Comparison of ENCODE assay signal across 9 cellular contexts in genomic region chr7:21253740-21254687, GRCh38.
DNase-seq lines count a peak whose midpoint lies in the region; ATAC-seq and TF ChIP-seq lines count a peak whose summit lies in the region.
"Had no signal": no experiment of that assay in that cellular context is flagged by ENCODE, and none has a peak within 500 bp of the region (broad histone marks: within the 10 kb centered on the region; RNA-seq: fewer than 3 reads in every experiment).

No MANE protein-coding gene starts in this region.

- H3K4me3 Mint-ChIP-seq in activated CD4-positive, alpha-beta T cell treated with anti-CD3 and anti-CD28 coated beads, Interleukin-2, amount 10 ng/mL, durations not matched to agents 7 days and 5 days = peak overlapping the region; percentile 64
- no peak overlapping the region for H3K4me3 Mint-ChIP-seq in natural killer cell treated with Interleukin-12 subunit alpha and Interleukin-12 subunit beta and Interleukin-15 and Interleukin-18, amount 100 ng/mL, for 72 hours
- H3K4me3 Mint-ChIP-seq: central memory CD8-positive, alpha-beta T cell had no signal

- peaks cover 74% of the 10 kb centered on the region for H3K27me3 Mint-ChIP-seq in activated CD4-positive, alpha-beta T cell treated with anti-CD3 and anti-CD28 coated beads, Interleukin-2, amount 10 ng/mL, durations not matched to agents 7 days and 5 days
- H3K27me3 Mint-ChIP-seq in natural killer cell treated with Interleukin-12 subunit alpha and Interleukin-12 subunit beta and Interleukin-15 and Interleukin-18, amount 100 ng/mL, for 72 hours = peaks cover 29 to 59% of the 10 kb centered on the region in 2 donors

- DNase-seq in DND-41 (peak; percentile 21), NCI-H2227 treated with DMSO at 0.1 percent for 48 hours (lab: John Stamatoyannopoulos, UW) (peak; percentile 95), epithelial cell of proximal tubule (ENCODE audit: low read depth) (peak; percentile 26)
- peak; percentile 60 for DNase-seq in activated CD4-positive, alpha-beta T cell treated with anti-CD3 and anti-CD28 coated beads, Interleukin-2, amount 10 ng/mL, durations not matched to agents 7 days and 5 days
- DNase-seq in natural killer cell treated with Interleukin-12 subunit alpha and Interleukin-12 subunit beta and Interleukin-15 and Interleukin-18, amount 100 ng/mL, for 72 hours (ENCODE audit: low spot score) = peak; percentile 65

- no peaks in the 10 kb centered on the region for H3K9me3 ChIP-seq in DND-41 (ENCODE audit: insufficient read depth, low read length, severe bottlenecking)

- no peak overlapping the region for H2AFZ ChIP-seq in DND-41 (ENCODE audit: low read depth, low read length)

- no peaks in the 10 kb centered on the region for H3K36me3 ChIP-seq in DND-41 (ENCODE audit: insufficient read depth, low read length)

- no peaks in the 10 kb centered on the region for H3K4me1 ChIP-seq in DND-41 (ENCODE audit: insufficient read depth, low read length)

- H3K27me3 ChIP-seq in DND-41 (ENCODE audit: insufficient read depth, low read length, poor library complexity) = peaks cover 19% of the 10 kb centered on the region

- POLR2A ChIA-PET in activated CD4-positive, alpha-beta T cell treated with anti-CD3 and anti-CD28 coated beads, Interleukin-2, amount 10 ng/mL, durations not matched to agents 7 days and 5 days (lab: Charles Lee) = no interaction called here

- H3K4me3 ChIP-seq in DND-41 (ENCODE audit: low read depth in 1 of 2, low read length in 2 of 2) (no peak overlapping the region), epithelial cell of proximal tubule (ENCODE audit: low read depth, low read length) (no peak overlapping the region)

- ATAC-seq in DND-41 (ENCODE audit: insufficient read depth, low read depth) (peak; percentile 66; the same call in 2 of the 3 replicates), HG02798 (IDR thresholded peaks at IDR 0.05; ENCODE audit: poor library complexity, unreplicated experiment) (peak; percentile 64), GM18870 (IDR thresholded peaks at IDR 0.05; ENCODE audit: unreplicated experiment) (no peak), GM21737 (IDR thresholded peaks at IDR 0.05; ENCODE audit: unreplicated experiment) (no peak)
- peak in 1 of 2 donors; percentile 65 for ATAC-seq in natural killer cell treated with Interleukin-12 subunit alpha and Interleukin-12 subunit beta and Interleukin-15 and Interleukin-18, amount 100 ng/mL, for 72 hours

- H3K9me3 Mint-ChIP-seq in activated CD4-positive, alpha-beta T cell treated with anti-CD3 and anti-CD28 coated beads, Interleukin-2, amount 10 ng/mL, durations not matched to agents 7 days and 5 days = peaks cover 3% of the 10 kb centered on the region
- H3K9me3 Mint-ChIP-seq in natural killer cell treated with Interleukin-12 subunit alpha and Interleukin-12 subunit beta and Interleukin-15 and Interleukin-18, amount 100 ng/mL, for 72 hours = no peaks in the 10 kb centered on the region
- H3K9me3 Mint-ChIP-seq: central memory CD8-positive, alpha-beta T cell had no signal

- H4K20me1 ChIP-seq in DND-41 (ENCODE audit: insufficient read depth, low read length) = no peaks in the 10 kb centered on the region

- TF ChIP-seq CTCF in DND-41 (IDR thresholded peaks at IDR 0.05; ENCODE audit: borderline replicate concordance, extremely low read depth, low read length, poor library complexity, severe bottlenecking) (peak; percentile 64), epithelial cell of proximal tubule (conservative IDR thresholded peaks at IDR 0.05; ENCODE audit: low read depth, low read length) (peak; percentile 88)

- H3K4me2 ChIP-seq in DND-41 (ENCODE audit: insufficient read depth, low read length) = no peak overlapping the region

- no peak overlapping the region for H3K9ac ChIP-seq in DND-41 (ENCODE audit: low read depth, low read length)

- peaks cover 18% of the 10 kb centered on the region for H3K4me1 Mint-ChIP-seq in activated CD4-positive, alpha-beta T cell treated with anti-CD3 and anti-CD28 coated beads, Interleukin-2, amount 10 ng/mL, durations not matched to agents 7 days and 5 days
- H3K4me1 Mint-ChIP-seq in natural killer cell treated with Interleukin-12 subunit alpha and Interleukin-12 subunit beta and Interleukin-15 and Interleukin-18, amount 100 ng/mL, for 72 hours (ENCODE audit: low read depth in 2 of 2) = no peaks in the 10 kb centered on the region
- H3K4me1 Mint-ChIP-seq: central memory CD8-positive, alpha-beta T cell had no signal

- H3K36me3 Mint-ChIP-seq in activated CD4-positive, alpha-beta T cell treated with anti-CD3 and anti-CD28 coated beads, Interleukin-2, amount 10 ng/mL, durations not matched to agents 7 days and 5 days (ENCODE audit: low read depth) = peaks cover 2% of the 10 kb centered on the region
- H3K36me3 Mint-ChIP-seq in natural killer cell treated with Interleukin-12 subunit alpha and Interleukin-12 subunit beta and Interleukin-15 and Interleukin-18, amount 100 ng/mL, for 72 hours = no peaks in the 10 kb centered on the region

- CTCF ChIA-PET in activated CD4-positive, alpha-beta T cell treated with anti-CD3 and anti-CD28 coated beads, Interleukin-2, amount 10 ng/mL, durations not matched to agents 7 days and 5 days (lab: Charles Lee) = interaction anchor here (0.6 to 1.9 kb wide), 7 partner anchors 10 to 829 kb away, joined by 3 to 5 read pairs (median 3); no protein-coding TSS in a partner anchor

- no peak overlapping the region for H3K27ac ChIP-seq in DND-41 (ENCODE audit: low read length)

- H3K27ac Mint-ChIP-seq in activated CD4-positive, alpha-beta T cell treated with anti-CD3 and anti-CD28 coated beads, Interleukin-2, amount 10 ng/mL, durations not matched to agents 7 days and 5 days = no peak overlapping the region
- H3K27ac Mint-ChIP-seq in natural killer cell treated with Interleukin-12 subunit alpha and Interleukin-12 subunit beta and Interleukin-15 and Interleukin-18, amount 100 ng/mL, for 72 hours = no peak overlapping the region

- H3K79me2 ChIP-seq in DND-41 (ENCODE audit: insufficient read depth, low read length) = no peaks in the 10 kb centered on the region

Comparison
In these comparisons a context has a peak if more than half of its experiments do, and no peak if none do; other contexts are left out.
1. ATAC-seq: peak in DND-41 (single experiment) and HG02798 (single experiment); none in GM18870 (single experiment) and GM21737 (single experiment).
2. DNase-seq: peak in every context shown above with its lines; median percentile 95 in NCI-H2227 treated with DMSO at 0.1 percent for 48 hours; 65 in natural killer cell treated with Interleukin-12 subunit alpha and Interleukin-12 subunit beta and Interleukin-15 and Interleukin-18, amount 100 ng/mL, for 72 hours; 60 in activated CD4-positive, alpha-beta T cell treated with anti-CD3 and anti-CD28 coated beads, Interleukin-2, amount 10 ng/mL, durations not matched to agents 7 days and 5 days; 26 in epithelial cell of proximal tubule; 21 in DND-41.